In genomic region chr1:240691521-240692338, GRCh38 we compare ENCODE assay signal across 8 cellular contexts.
DNase-seq lines count a peak whose midpoint lies in the region; ATAC-seq and TF ChIP-seq lines count a peak whose summit lies in the region.

No MANE protein-coding gene starts in this region.

- intact Hi-C loops in activated CD4-positive, alpha-beta memory T cell treated with anti-CD3 and anti-CD28 coated beads for 36 hours (cut with micrococcal nuclease): loop anchor here (2.0 to 5.0 kb wide), 3 partner anchors 83 to 499 kb away; no protein-coding TSS in a partner anchor

- no peak overlapping the region for H3K27ac Mint-ChIP-seq in activated CD4-positive, alpha-beta memory T cell treated with anti-CD3 and anti-CD28 coated beads for 36 hours

- POLR2A ChIA-PET in activated CD4-positive, alpha-beta memory T cell treated with anti-CD3 and anti-CD28 coated beads for 36 hours (lab: Charles Lee): no interaction called here

- TF ChIP-seq CTCF in LNCaP clone FGC (IDR thresholded peaks at IDR 0.05; ENCODE audit: control insufficient read depth, extremely low read depth, insufficient read depth): peak; percentile 67

- ATAC-seq in GM19467 (IDR thresholded peaks at IDR 0.05; ENCODE audit: unreplicated experiment): no peak

- DNase-seq in DMS153 treated with DMSO at 0.1 percent for 48 hours (lab: John Stamatoyannopoulos, UW; ENCODE audit: unreplicated experiment): peak; percentile 61
- no peak for DNase-seq in LNCaP clone FGC (ENCODE audit: low read depth)
- peak; percentile 24 for DNase-seq in activated CD4-positive, alpha-beta memory T cell treated with anti-CD3 and anti-CD28 coated beads for 36 hours
- peak; percentile 77 for DNase-seq in iris pigment epithelial cell (ENCODE audit: low read depth)
- DNase-seq in substantia nigra (lab: John Stamatoyannopoulos, UW): peak in 31 of 49 donors; percentile 1 to 52 (median 8)
- DNase-seq in stimulated activated naive CD4-positive, alpha-beta T cell treated with Interleukin-2 at 50 U/mL for 16 hours (lab: John Stamatoyannopoulos, UW): no peak
- DNase-seq in NCI-H1105 treated with DMSO at 0.1 percent for 48 hours (lab: John Stamatoyannopoulos, UW): no peak

- H3K4me3 Mint-ChIP-seq in activated CD4-positive, alpha-beta memory T cell treated with anti-CD3 and anti-CD28 coated beads for 36 hours: no peak overlapping the region

- H3K27ac ChIP-seq in substantia nigra (ENCODE audit: low read depth, low read length, poor library complexity, severe bottlenecking): no peak overlapping the region

- peaks cover 13% of the 10 kb centered on the region for H3K4me1 Mint-ChIP-seq in activated CD4-positive, alpha-beta memory T cell treated with anti-CD3 and anti-CD28 coated beads for 36 hours (ENCODE audit: low read depth)

- H3K36me3 Mint-ChIP-seq in activated CD4-positive, alpha-beta memory T cell treated with anti-CD3 and anti-CD28 coated beads for 36 hours: no peaks in the 10 kb centered on the region

- no peak overlapping the region for H3K4me3 ChIP-seq in LNCaP clone FGC (ENCODE audit: low read depth, low read length)

- peaks cover 1% of the 10 kb centered on the region for H3K27me3 Mint-ChIP-seq in activated CD4-positive, alpha-beta memory T cell treated with anti-CD3 and anti-CD28 coated beads for 36 hours

- CTCF ChIA-PET in activated CD4-positive, alpha-beta memory T cell treated with anti-CD3 and anti-CD28 coated beads for 36 hours (lab: Charles Lee): interaction anchor here (0.7 to 3.2 kb wide), 8 partner anchors 76 to 503 kb away, joined by 3 to 18 read pairs (median 4); partner anchors contain the start of gene GREM2

- H3K9me3 Mint-ChIP-seq in activated CD4-positive, alpha-beta memory T cell treated with anti-CD3 and anti-CD28 coated beads for 36 hours: no peaks in the 10 kb centered on the region

Comparison
In these comparisons a context has a peak if more than half of its experiments do, and no peak if none do; other contexts are left out.
1. DNase-seq: peak in DMS153 treated with DMSO at 0.1 percent for 48 hours (single experiment), activated CD4-positive, alpha-beta memory T cell treated with anti-CD3 and anti-CD28 coated beads for 36 hours (single experiment), iris pigment epithelial cell (single experiment) and substantia nigra (31 of 49); none in LNCaP clone FGC (single experiment), stimulated activated naive CD4-positive, alpha-beta T cell treated with Interleukin-2 at 50 U/mL for 16 hours (single experiment) and NCI-H1105 treated with DMSO at 0.1 percent for 48 hours (single experiment).